15 cellular contexts compared by ENCODE assay signal in genomic region chr2:198117397-198118041, GRCh38.
"Had no signal": no experiment of that assay in that cellular context is flagged by ENCODE, and none has a peak within 500 bp of the region (broad histone marks: within the 10 kb centered on the region; RNA-seq: fewer than 3 reads in every experiment).

No MANE protein-coding gene starts in this region.

- H3K27ac ChIP-seq: parathyroid adenoma had no signal

- H3K27me3 Mint-ChIP-seq: activated CD4-positive, alpha-beta memory T cell treated with anti-CD3 and anti-CD28 coated beads, Interleukin-2, amount 10 ng/mL, durations not matched to agents 7 days and 5 days had no signal

- H3K4me3 Mint-ChIP-seq: activated CD4-positive, alpha-beta memory T cell treated with anti-CD3 and anti-CD28 coated beads, Interleukin-2, amount 10 ng/mL, durations not matched to agents 7 days and 5 days; nephron progenitor cell had no signal

- H3K4me1 Mint-ChIP-seq: activated CD4-positive, alpha-beta memory T cell treated with anti-CD3 and anti-CD28 coated beads, Interleukin-2, amount 10 ng/mL, durations not matched to agents 7 days and 5 days; nephron progenitor cell had no signal

- H3K9me3 Mint-ChIP-seq: activated CD4-positive, alpha-beta memory T cell treated with anti-CD3 and anti-CD28 coated beads, Interleukin-2, amount 10 ng/mL, durations not matched to agents 7 days and 5 days; nephron progenitor cell had no signal

- DNase-seq: activated CD4-positive, alpha-beta memory T cell treated with anti-CD3 and anti-CD28 coated beads, Interleukin-2, amount 10 ng/mL, durations not matched to agents 7 days and 5 days; activated CD4-positive, alpha-beta T cell treated with anti-CD3 and anti-CD28 coated beads for 48 hours; activated effector memory CD4-positive, alpha-beta T cell treated with anti-CD3 and anti-CD28 coated beads, Interleukin-2, amount 50 U/mL, for 16 hours; central memory CD4-positive, alpha-beta T cell; dermis blood vessel endothelial cell; effector CD8-positive, alpha-beta T cell; hippocampal formation; nephron progenitor cell; nucleus accumbens; right cardiac atrium; stimulated activated CD4-positive, alpha-beta T cell treated with anti-CD3 and anti-CD28 coated beads, Interleukin-4, amount 100 ng/mL, for 24 hours; stimulated activated naive CD8-positive, alpha-beta T cell treated with anti-CD3 and anti-CD28 coated beads, Interleukin-15, Interleukin-2, amounts not matched to agents 100 U/mL and 50 U/mL, for 24 hours; T-helper 1 cell had no signal

- H3K27ac Mint-ChIP-seq: activated CD4-positive, alpha-beta memory T cell treated with anti-CD3 and anti-CD28 coated beads, Interleukin-2, amount 10 ng/mL, durations not matched to agents 7 days and 5 days; activated naive CD4-positive, alpha-beta T cell treated with anti-CD3 and anti-CD28 coated beads, Interleukin-2, amount 50 U/mL, for 72 hours; nephron progenitor cell had no signal
